18 cellular contexts compared by ENCODE assay signal in the genomic region with DNA sequence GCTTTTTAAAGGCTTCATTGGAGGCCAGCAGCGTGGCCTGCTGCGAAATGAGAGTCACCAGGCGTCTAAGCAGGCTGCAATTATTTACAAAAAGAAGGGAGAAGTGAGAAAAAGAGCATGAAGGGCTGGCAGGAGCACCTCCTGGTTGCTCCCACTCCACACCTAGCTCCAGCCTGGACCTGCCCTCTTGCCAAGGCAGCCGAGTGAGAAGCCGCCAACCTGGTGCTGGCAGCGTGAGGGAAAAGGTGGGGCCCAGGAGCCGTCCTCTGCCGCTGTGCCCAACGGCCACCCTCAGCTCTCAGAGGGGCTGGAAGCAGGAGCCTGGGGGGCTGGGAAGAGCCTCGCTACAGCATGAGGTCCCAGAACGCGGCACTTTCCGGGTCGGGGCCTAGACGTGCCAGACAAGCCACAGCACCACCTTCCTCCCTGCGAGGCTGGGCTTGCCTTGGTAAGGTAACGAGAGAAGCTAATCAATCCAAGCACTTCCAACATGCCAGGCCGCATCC. TPM values are rescaled to one million over a fixed set of nuclear protein-coding genes. Genes with fewer than 3 reads are reported as not detected.
"Had no signal": no experiment of that assay in that cellular context is flagged by ENCODE, and none has a peak within 500 bp of the region (broad histone marks: within the 10 kb centered on the region; RNA-seq: fewer than 3 reads in every experiment).

No MANE protein-coding gene starts in this region.

- H3K4me3 ChIP-seq: tibial artery, vagina had no signal

- DNase-seq: activated B cell treated with CpG ODN at 0.5 μM for 24 hours; activated CD4-positive, alpha-beta T cell treated with anti-CD3 and anti-CD28 coated beads for 48 hours; activated CD8-positive, alpha-beta memory T cell treated with anti-CD3 and anti-CD28 coated beads, Interleukin-2, amount 50 U/mL, for 4 hours; activated CD8-positive, alpha-beta T cell treated with anti-CD3 and anti-CD28 coated beads for 36 hours; activated naive CD8-positive, alpha-beta T cell treated with anti-CD3 and anti-CD28 coated beads, Interleukin-2, amount 10 ng/mL, durations not matched to agents 7 days and 5 days; activated T-cell treated with anti-CD3 and anti-CD28 coated beads, Interleukin-2, amount 50 U/mL, for 72 hours; cerebellar nuclear complex; effector CD8-positive, alpha-beta T cell; hypothalamus; mesendoderm; stimulated activated CD4-positive, alpha-beta T cell treated with anti-CD3 and anti-CD28 coated beads, Interleukin-12 subunit alpha, Interleukin-12 subunit beta, amount 100 ng/mL, for 4 hours; stimulated activated CD4-positive, alpha-beta T cell treated with anti-CD3 and anti-CD28 coated beads, Interleukin-2, amount 100 ng/mL, for 24 hours; tibial artery had no signal

- H3K9me3 ChIP-seq: tibial artery, vagina had no signal

- H3K27me3 ChIP-seq: tibial artery, vagina had no signal

- H3K27ac ChIP-seq: vagina had no signal

- ATAC-seq: activated CD8-positive, alpha-beta T cell treated with anti-CD3 and anti-CD28 coated beads for 36 hours; activated T-cell treated with anti-CD3 and anti-CD28 coated beads, Interleukin-2, amount 50 U/mL, for 72 hours; stimulated activated effector memory CD8-positive, alpha-beta T cell treated with anti-CD3 and anti-CD28 coated beads, Interleukin-12 subunit alpha, Interleukin-12 subunit beta, amount 100 ng/mL, for 72 hours had no signal

- H3K4me1 ChIP-seq: vagina had no signal

RNA-seq across cellular contexts. Expression of gene PNCK, which starts 30.5 kb away (rescaled TPM):
- total RNA-seq: activated B cell treated with CpG ODN at 0.5 μM for 24 hours; endothelial cell of umbilical vein; glomerular endothelial cell; T-helper 2 cell treated with Interferon-gamma antibody and Interleukin-4, amounts not matched to agents 100 ng/mL and 5 ng/mL, for 36 hours had no signal

RNA-seq across cellular contexts. Expression of gene DUSP9, which starts 57.1 kb away (rescaled TPM):
- total RNA-seq: activated B cell treated with CpG ODN at 0.5 μM for 24 hours; activated naive CD8-positive, alpha-beta T cell treated with anti-CD3 and anti-CD28 coated beads, Interleukin-2, amount 10 ng/mL, durations not matched to agents 7 days and 5 days; activated T-cell treated with anti-CD3 and anti-CD28 coated beads, Interleukin-2, amount 50 U/mL, for 72 hours; endothelial cell of umbilical vein; T-helper 2 cell treated with Interferon-gamma antibody and Interleukin-4, amounts not matched to agents 100 ng/mL and 5 ng/mL, for 36 hours had no signal
